Comparison of ENCODE assay signal across 8 cellular contexts in the genomic region with DNA sequence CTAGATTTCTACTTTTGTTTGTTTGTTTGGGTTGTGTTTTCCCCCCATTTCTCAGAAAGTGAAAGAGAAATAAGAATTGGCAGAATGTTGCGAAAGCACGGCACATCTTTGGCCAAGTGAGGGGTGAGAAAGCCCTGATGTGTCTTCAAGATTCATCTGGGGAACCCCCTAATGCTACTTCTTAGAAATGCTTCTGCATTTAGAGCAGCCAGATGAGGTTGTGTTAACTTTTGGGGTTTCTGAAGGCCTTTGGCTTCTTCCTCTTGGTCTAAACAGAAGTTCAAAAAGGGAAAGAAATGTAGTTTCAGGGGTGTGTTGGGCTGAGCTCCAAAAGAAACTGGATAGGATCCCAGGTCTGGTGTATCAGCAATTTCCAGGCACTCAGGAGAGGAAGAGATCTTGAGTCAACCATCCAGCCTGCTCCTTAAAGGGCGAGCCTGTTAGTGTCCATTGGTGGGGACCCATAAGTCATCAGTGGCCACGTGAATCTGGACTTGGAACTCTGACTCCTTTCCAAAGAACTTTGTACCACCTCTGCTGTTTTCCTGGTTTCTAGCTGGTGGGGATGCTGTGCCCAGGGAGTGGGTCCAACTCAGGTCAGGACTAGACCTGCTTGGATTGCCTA. TPM values are rescaled to one million over a fixed set of nuclear protein-coding genes. Genes with fewer than 3 reads are reported as not detected.
DNase-seq lines count a peak whose midpoint lies in the region; ATAC-seq and TF ChIP-seq lines count a peak whose summit lies in the region.

No MANE protein-coding gene starts in this region.

- TF ChIP-seq EP300 in stomach (IDR thresholded peaks at IDR 0.05) = no peak

- no TSS peak for BruUV-seq in PC-9 (replicated peaks; lab: Mats Ljungman, UMichigan)

- H4K20me1 ChIP-seq in PC-9 (ENCODE audit: insufficient read depth) = peaks cover 98% of the 10 kb centered on the region

- H3K4me3 ChIP-seq in PC-9 = 0 out of 2 replicates have a peak overlapping the region, but pooled peaks have one; percentile 29
- H3K4me3 ChIP-seq in stomach = no peak overlapping the region
- H3K4me3 ChIP-seq in BE2C (ENCODE audit: low read depth, low read length) = no peak overlapping the region

- intact Hi-C loops in PC-9 (cut with micrococcal nuclease; ENCODE audit: unreplicated experiment) (no loop called here), stomach (cut with DNase I; ENCODE audit: low total_unique reads) (no loop called here)

- H3K79me2 ChIP-seq in PC-9 (ENCODE audit: low read depth) = peaks cover 100% of the 10 kb centered on the region

- H3K4me1 ChIP-seq in PC-9 (replicated peaks; ENCODE audit: insufficient read depth) (peaks cover 30% of the 10 kb centered on the region), stomach (peaks cover 43 to 65% (median 58%) of the 10 kb centered on the region in 4 donors), BE2C (peaks cover 35% of the 10 kb centered on the region)

- H3K27ac ChIP-seq in PC-9 = peak overlapping the region; percentile 32; the same call in 1 of the 2 replicates
- H3K27ac ChIP-seq in layer of hippocampus (ENCODE audit: low read depth, low read length) = peak overlapping the region; percentile 5
- H3K27ac ChIP-seq in stomach = peak overlapping the region; percentile 63 to 93 (median 89)

- no peak overlapping the region for H2AFZ ChIP-seq in PC-9

- H3K36me3 ChIP-seq in PC-9 (ENCODE audit: low read depth) = peaks cover 94% of the 10 kb centered on the region
- peaks cover 6 to 22% (median 18%) of the 10 kb centered on the region in 4 donors for H3K36me3 ChIP-seq in stomach
- no peaks in the 10 kb centered on the region for H3K36me3 ChIP-seq in BE2C

- POLR2A ChIA-PET in PC-9 (lab: Charles Lee; ENCODE audit: unreplicated experiment) = interaction anchor here (0.7 kb wide), 1 partner anchor 84 kb away, joined by 8 read pairs; no protein-coding TSS in a partner anchor

- 21 to 31% (median 24%) methylated on average over 4 of the region's 4 CpGs for whole genome bisulfite sequencing in stomach, 5 donors

- CTCF ChIA-PET in PC-9 (lab: Charles Lee) = interaction anchor here (0.9 kb wide), 1 partner anchor 364 kb away, joined by 4 read pairs; no protein-coding TSS in a partner anchor

- ATAC-seq in GM18519 (IDR thresholded peaks at IDR 0.05; ENCODE audit: low FRiP score, unreplicated experiment) (peak; percentile 82), HG02798 (IDR thresholded peaks at IDR 0.05; ENCODE audit: poor library complexity, unreplicated experiment) (peak; percentile 69)

- no peaks in the 10 kb centered on the region for H3K9me2 ChIP-seq in PC-9 (ENCODE audit: insufficient read depth)

- H3K27me3 ChIP-seq in PC-9 (ENCODE audit: insufficient read depth, low read depth) = no peaks in the 10 kb centered on the region
- no peaks in the 10 kb centered on the region for H3K27me3 ChIP-seq in layer of hippocampus (ENCODE audit: control insufficient read depth, insufficient read depth, low read length)
- peaks cover 0 to 4% (median 0%) of the 10 kb centered on the region in 3 donors for H3K27me3 ChIP-seq in stomach
- H3K27me3 ChIP-seq in BE2C = no peaks in the 10 kb centered on the region

- H3F3A ChIP-seq in PC-9 (ENCODE audit: insufficient read depth, low read depth) = peaks cover 89% of the 10 kb centered on the region

- H3K4me2 ChIP-seq in PC-9 = peak overlapping the region; percentile 76

- H3K9me3 ChIP-seq in PC-9 (ENCODE audit: insufficient read depth, low read depth) = no peaks in the 10 kb centered on the region
- H3K9me3 ChIP-seq in stomach = no peaks in the 10 kb centered on the region
- no peaks in the 10 kb centered on the region for H3K9me3 ChIP-seq in BE2C

- TF ChIP-seq POLR2A in stomach (IDR thresholded peaks at IDR 0.05) = no peak

- TF ChIP-seq CTCF in PC-9 (conservative IDR thresholded peaks at IDR 0.05) (no peak), stomach (IDR thresholded peaks at IDR 0.05) (no peak), BE2C (IDR thresholded peaks at IDR 0.05; ENCODE audit: low read depth, low read length) (no peak)

- DNase-seq in PC-9 (no peak), stomach (peak; percentile 41), ureter (ENCODE audit: low spot score) (no peak), BE2C (no peak)
- peak; percentile 27 for DNase-seq in activated naive CD8-positive, alpha-beta T cell treated with anti-CD3 and anti-CD28 coated beads, Interleukin-2, amount 50 U/mL, for 16 hours (ENCODE audit: low read depth, low spot score)

RNA-seq across cellular contexts. Expression of gene DUSP5, which starts 6.5 kb away (rescaled TPM):
- total RNA-seq in PC-9 (2021) = 14.2 and 19.0 TPM in 2 replicates
- 10 to 100 TPM in 3 of 5 donors, 1 to 10 TPM in 1, under 1 TPM in 1; 0.58 to 22.3 (median 10.7) TPM for total RNA-seq in stomach
- polyA plus RNA-seq in stomach = 10 to 100 TPM in 2 of 3 donors, 1 to 10 TPM in 1; 9.9 to 23.2 (median 10.4) TPM
- 14.3 TPM for total RNA-seq in ureter
- 7.1 TPM for polyA plus RNA-seq in BE2C (2012; ENCODE audit: insufficient read depth, insufficient read length, low read depth)

Comparison
In these comparisons a context has a peak if more than half of its experiments do, and no peak if none do; other contexts are left out.
1. DNase-seq: peak in activated naive CD8-positive, alpha-beta T cell treated with anti-CD3 and anti-CD28 coated beads, Interleukin-2, amount 50 U/mL, for 16 hours (single experiment) and stomach (single experiment); none in PC-9 (0 of 2), ureter (single experiment) and BE2C (single experiment).
2. H3K27ac ChIP-seq: peak in every context shown above with its lines; median percentile 89 in stomach; 32 in PC-9; 5 in layer of hippocampus.